1 cellular context compared by ENCODE assay signal in genomic region chr2:85933753-85934594, GRCh38.
TF ChIP-seq lines count a peak whose summit lies in the region.

No MANE protein-coding gene starts in this region.

TF ChIP-seq in GM12878, 131 proteins besides CTCF, POLR2A, EP300 and RAD21 (continued from another document):
- TF ChIP-seq ZBTB40 (IDR thresholded peaks at IDR 0.05; ENCODE audit: borderline replicate concordance) (no peak), KLF5 (IDR thresholded peaks at IDR 0.05; ENCODE audit: partially characterized antibody) (no peak), CREM (IDR thresholded peaks at IDR 0.05; ENCODE audit: low read depth) (no peak), GABPA (IDR thresholded peaks at IDR 0.05; ENCODE audit: low read depth) (no peak), CEBPB (IDR thresholded peaks at IDR 0.05; ENCODE audit: borderline replicate concordance in 1 of 2, low read depth in 2 of 2, low read length in 2 of 2) (no peak), SPI1 (IDR thresholded peaks at IDR 0.05; ENCODE audit: borderline replicate concordance, insufficient read depth, low read depth, low read length) (no peak), MEF2A (IDR thresholded peaks at IDR 0.05; ENCODE audit: insufficient read depth, low read depth, low read length) (no peak), SRF (IDR thresholded peaks at IDR 0.05; ENCODE audit: low read depth in 2 of 2, low read length in 2 of 2) (no peak), ZZZ3 (IDR thresholded peaks at IDR 0.05; ENCODE audit: control insufficient read depth, insufficient read length, low read depth) (no peak), PKNOX1 (IDR thresholded peaks at IDR 0.05) (no peak), LARP7 (IDR thresholded peaks at IDR 0.05) (no peak), REST (IDR thresholded peaks at IDR 0.05; ENCODE audit: low read depth, low read length) (no peak), BCLAF1 (IDR thresholded peaks at IDR 0.05) (no peak), NFXL1 (IDR thresholded peaks at IDR 0.05; ENCODE audit: borderline replicate concordance) (no peak), HDGF (IDR thresholded peaks at IDR 0.05) (no peak)
